ENCODE assay signal across 1 cellular context in genomic region chr17:28318759-28319660, GRCh38.
TF ChIP-seq lines count a peak whose summit lies in the region.

Gene TMEM97 (plus strand): TSS chr17:28319200. CDS start chr17:28319240, 40 bp downstream.

TF ChIP-seq in GM12878, 131 proteins besides CTCF, POLR2A, EP300 and RAD21 (continued from another document and continues in another):
- peak; percentile 67; the same call in 1 of the 2 replicates for TF ChIP-seq NBN (IDR thresholded peaks at IDR 0.05)
- TF ChIP-seq TAF1 (IDR thresholded peaks at IDR 0.05; ENCODE audit: borderline replicate concordance, low read depth, low read length): peak; percentile 58; the same call in 1 of the 2 replicates
- TF ChIP-seq KAT2A (conservative IDR thresholded peaks at IDR 0.05; ENCODE audit: control insufficient read depth, low read depth, low read length): no peak
- TF ChIP-seq MTA2 (IDR thresholded peaks at IDR 0.05; ENCODE audit: low read depth): no peak
- no peak for TF ChIP-seq CHD4 (IDR thresholded peaks at IDR 0.05)
- TF ChIP-seq ASH2L (IDR thresholded peaks at IDR 0.05; ENCODE audit: borderline replicate concordance, low read depth): no peak
- peak; percentile 75 for TF ChIP-seq E2F4 (IDR thresholded peaks at IDR 0.05; ENCODE audit: low read depth, low read length)
- no peak for TF ChIP-seq SMAD1 (IDR thresholded peaks at IDR 0.05; ENCODE audit: low read depth, partially characterized antibody)
- TF ChIP-seq, protein P1, sequence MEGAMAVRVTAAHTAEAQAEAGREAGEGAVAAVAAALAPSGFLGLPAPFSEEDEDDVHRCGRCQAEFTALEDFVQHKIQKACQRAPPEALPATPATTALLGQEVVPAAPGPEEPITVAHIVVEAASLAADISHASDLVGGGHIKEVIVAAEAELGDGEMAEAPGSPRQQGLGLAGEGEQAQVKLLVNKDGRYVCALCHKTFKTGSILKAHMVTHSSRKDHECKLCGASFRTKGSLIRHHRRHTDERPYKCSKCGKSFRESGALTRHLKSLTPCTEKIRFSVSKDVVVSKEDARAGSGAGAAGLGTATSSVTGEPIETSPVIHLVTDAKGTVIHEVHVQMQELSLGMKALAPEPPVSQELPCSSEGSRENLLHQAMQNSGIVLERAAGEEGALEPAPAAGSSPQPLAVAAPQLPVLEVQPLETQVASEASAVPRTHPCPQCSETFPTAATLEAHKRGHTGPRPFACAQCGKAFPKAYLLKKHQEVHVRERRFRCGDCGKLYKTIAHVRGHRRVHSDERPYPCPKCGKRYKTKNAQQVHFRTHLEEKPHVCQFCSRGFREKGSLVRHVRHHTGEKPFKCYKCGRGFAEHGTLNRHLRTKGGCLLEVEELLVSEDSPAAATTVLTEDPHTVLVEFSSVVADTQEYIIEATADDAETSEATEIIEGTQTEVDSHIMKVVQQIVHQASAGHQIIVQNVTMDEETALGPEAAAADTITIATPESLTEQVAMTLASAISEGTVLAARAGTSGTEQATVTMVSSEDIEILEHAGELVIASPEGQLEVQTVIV (IDR thresholded peaks at IDR 0.05; ENCODE audit: borderline replicate concordance, partially characterized antibody): no peak
- no peak for TF ChIP-seq FOXK2 (IDR thresholded peaks at IDR 0.05)
- TF ChIP-seq, protein P2, sequence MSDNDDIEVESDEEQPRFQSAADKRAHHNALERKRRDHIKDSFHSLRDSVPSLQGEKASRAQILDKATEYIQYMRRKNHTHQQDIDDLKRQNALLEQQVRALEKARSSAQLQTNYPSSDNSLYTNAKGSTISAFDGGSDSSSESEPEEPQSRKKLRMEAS (IDR thresholded peaks at IDR 0.05; ENCODE audit: low read depth, low read length): peak; percentile 86
- TF ChIP-seq SIX5 (IDR thresholded peaks at IDR 0.05; ENCODE audit: low read depth, low read length, severe bottlenecking): no peak
- TF ChIP-seq, protein P3, sequence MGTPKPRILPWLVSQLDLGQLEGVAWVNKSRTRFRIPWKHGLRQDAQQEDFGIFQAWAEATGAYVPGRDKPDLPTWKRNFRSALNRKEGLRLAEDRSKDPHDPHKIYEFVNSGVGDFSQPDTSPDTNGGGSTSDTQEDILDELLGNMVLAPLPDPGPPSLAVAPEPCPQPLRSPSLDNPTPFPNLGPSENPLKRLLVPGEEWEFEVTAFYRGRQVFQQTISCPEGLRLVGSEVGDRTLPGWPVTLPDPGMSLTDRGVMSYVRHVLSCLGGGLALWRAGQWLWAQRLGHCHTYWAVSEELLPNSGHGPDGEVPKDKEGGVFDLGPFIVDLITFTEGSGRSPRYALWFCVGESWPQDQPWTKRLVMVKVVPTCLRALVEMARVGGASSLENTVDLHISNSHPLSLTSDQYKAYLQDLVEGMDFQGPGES (IDR thresholded peaks at IDR 0.05): peak; percentile 73; the same call in 1 of the 2 replicates
- peak; percentile 91 for TF ChIP-seq CREB1 (IDR thresholded peaks at IDR 0.05; ENCODE audit: low read depth)
- TF ChIP-seq MYC (IDR thresholded peaks at IDR 0.05; ENCODE audit: insufficient read depth, insufficient read length, insufficient replicate concordance, low read length, severe bottlenecking): peak; percentile 20
- peak; percentile 18; the same call in 1 of the 2 replicates for TF ChIP-seq ZNF384 (IDR thresholded peaks at IDR 0.05; ENCODE audit: borderline replicate concordance, low read depth, low read length)
- TF ChIP-seq MTA3 (IDR thresholded peaks at IDR 0.05; ENCODE audit: borderline replicate concordance, low read length): no peak
- peak; percentile 90 for TF ChIP-seq RUNX3 (IDR thresholded peaks at IDR 0.05; ENCODE audit: low read length)
- TF ChIP-seq, protein P4, sequence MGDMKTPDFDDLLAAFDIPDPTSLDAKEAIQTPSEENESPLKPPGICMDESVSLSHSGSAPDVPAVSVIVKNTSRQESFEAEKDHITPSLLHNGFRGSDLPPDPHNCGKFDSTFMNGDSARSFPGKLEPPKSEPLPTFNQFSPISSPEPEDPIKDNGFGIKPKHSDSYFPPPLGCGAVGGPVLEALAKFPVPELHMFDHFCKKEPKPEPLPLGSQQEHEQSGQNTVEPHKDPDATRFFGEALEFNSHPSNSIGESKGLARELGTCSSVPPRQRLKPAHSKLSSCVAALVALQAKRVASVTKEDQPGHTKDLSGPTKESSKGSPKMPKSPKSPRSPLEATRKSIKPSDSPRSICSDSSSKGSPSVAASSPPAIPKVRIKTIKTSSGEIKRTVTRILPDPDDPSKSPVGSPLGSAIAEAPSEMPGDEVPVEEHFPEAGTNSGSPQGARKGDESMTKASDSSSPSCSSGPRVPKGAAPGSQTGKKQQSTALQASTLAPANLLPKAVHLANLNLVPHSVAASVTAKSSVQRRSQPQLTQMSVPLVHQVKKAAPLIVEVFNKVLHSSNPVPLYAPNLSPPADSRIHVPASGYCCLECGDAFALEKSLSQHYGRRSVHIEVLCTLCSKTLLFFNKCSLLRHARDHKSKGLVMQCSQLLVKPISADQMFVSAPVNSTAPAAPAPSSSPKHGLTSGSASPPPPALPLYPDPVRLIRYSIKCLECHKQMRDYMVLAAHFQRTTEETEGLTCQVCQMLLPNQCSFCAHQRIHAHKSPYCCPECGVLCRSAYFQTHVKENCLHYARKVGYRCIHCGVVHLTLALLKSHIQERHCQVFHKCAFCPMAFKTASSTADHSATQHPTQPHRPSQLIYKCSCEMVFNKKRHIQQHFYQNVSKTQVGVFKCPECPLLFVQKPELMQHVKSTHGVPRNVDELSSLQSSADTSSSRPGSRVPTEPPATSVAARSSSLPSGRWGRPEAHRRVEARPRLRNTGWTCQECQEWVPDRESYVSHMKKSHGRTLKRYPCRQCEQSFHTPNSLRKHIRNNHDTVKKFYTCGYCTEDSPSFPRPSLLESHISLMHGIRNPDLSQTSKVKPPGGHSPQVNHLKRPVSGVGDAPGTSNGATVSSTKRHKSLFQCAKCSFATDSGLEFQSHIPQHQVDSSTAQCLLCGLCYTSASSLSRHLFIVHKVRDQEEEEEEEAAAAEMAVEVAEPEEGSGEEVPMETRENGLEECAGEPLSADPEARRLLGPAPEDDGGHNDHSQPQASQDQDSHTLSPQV (IDR thresholded peaks at IDR 0.05): no peak
- peak; percentile 85 for TF ChIP-seq CREM (IDR thresholded peaks at IDR 0.05; ENCODE audit: low read depth)
- TF ChIP-seq ZNF274 (IDR thresholded peaks at IDR 0.05; ENCODE audit: insufficient read depth, insufficient read length): no peak
- TF ChIP-seq MLLT1 (IDR thresholded peaks at IDR 0.05): peak; percentile 71; the same call in 1 of the 2 replicates
- no peak for TF ChIP-seq CHD1 (IDR thresholded peaks at IDR 0.05; ENCODE audit: low read depth, low read length)
- peak; percentile 96 for TF ChIP-seq SP1 (IDR thresholded peaks at IDR 0.05; ENCODE audit: low read depth, low read length)
- no peak for TF ChIP-seq EZH2 (IDR thresholded peaks at IDR 0.05; ENCODE audit: borderline replicate concordance, control insufficient read depth, low read depth, low read length)
- no peak for TF ChIP-seq PRDM15 (CRISPR knock-in tag; IDR thresholded peaks at IDR 0.05)
- TF ChIP-seq, protein P5, sequence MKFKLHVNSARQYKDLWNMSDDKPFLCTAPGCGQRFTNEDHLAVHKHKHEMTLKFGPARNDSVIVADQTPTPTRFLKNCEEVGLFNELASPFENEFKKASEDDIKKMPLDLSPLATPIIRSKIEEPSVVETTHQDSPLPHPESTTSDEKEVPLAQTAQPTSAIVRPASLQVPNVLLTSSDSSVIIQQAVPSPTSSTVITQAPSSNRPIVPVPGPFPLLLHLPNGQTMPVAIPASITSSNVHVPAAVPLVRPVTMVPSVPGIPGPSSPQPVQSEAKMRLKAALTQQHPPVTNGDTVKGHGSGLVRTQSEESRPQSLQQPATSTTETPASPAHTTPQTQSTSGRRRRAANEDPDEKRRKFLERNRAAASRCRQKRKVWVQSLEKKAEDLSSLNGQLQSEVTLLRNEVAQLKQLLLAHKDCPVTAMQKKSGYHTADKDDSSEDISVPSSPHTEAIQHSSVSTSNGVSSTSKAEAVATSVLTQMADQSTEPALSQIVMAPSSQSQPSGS (IDR thresholded peaks at IDR 0.05; ENCODE audit: low read length): no peak
- TF ChIP-seq NR2C1 (IDR thresholded peaks at IDR 0.05): no peak
- TF ChIP-seq POLR2AphosphoS5 (IDR thresholded peaks at IDR 0.05; ENCODE audit: low read length): peak; percentile 72; the same call in 1 of the 2 replicates
- TF ChIP-seq BCL11A (IDR thresholded peaks at IDR 0.05; ENCODE audit: low read depth, low read length): no peak
- TF ChIP-seq CEBPB (IDR thresholded peaks at IDR 0.05; ENCODE audit: borderline replicate concordance in 1 of 2, low read depth in 2 of 2, low read length in 2 of 2): no peak
- TF ChIP-seq SREBF1 (IDR thresholded peaks at IDR 0.05; ENCODE audit: low read length): no peak
- peak; percentile 80 for TF ChIP-seq CHD2 (IDR thresholded peaks at IDR 0.05; ENCODE audit: borderline replicate concordance, low read depth, low read length)
- TF ChIP-seq, protein P6, sequence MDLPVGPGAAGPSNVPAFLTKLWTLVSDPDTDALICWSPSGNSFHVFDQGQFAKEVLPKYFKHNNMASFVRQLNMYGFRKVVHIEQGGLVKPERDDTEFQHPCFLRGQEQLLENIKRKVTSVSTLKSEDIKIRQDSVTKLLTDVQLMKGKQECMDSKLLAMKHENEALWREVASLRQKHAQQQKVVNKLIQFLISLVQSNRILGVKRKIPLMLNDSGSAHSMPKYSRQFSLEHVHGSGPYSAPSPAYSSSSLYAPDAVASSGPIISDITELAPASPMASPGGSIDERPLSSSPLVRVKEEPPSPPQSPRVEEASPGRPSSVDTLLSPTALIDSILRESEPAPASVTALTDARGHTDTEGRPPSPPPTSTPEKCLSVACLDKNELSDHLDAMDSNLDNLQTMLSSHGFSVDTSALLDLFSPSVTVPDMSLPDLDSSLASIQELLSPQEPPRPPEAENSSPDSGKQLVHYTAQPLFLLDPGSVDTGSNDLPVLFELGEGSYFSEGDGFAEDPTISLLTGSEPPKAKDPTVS (IDR thresholded peaks at IDR 0.05; ENCODE audit: low read depth, low read length): no peak
- no peak for TF ChIP-seq ETV6 (conservative IDR thresholded peaks at IDR 0.05 in 1 of 2, IDR thresholded peaks at IDR 0.05 in 1 of 2; ENCODE audit: borderline replicate concordance in 1 of 2, low read depth in 1 of 2)
- peak; percentile 96 for TF ChIP-seq MXI1 (IDR thresholded peaks at IDR 0.05; ENCODE audit: low read depth, low read length)
- no peak for TF ChIP-seq MEF2A (IDR thresholded peaks at IDR 0.05; ENCODE audit: insufficient read depth, low read depth, low read length)
- no peak for TF ChIP-seq STAT1 (conservative IDR thresholded peaks at IDR 0.05)
- peak; percentile 62 for TF ChIP-seq RELB (IDR thresholded peaks at IDR 0.05; ENCODE audit: low read depth)
- TF ChIP-seq IKZF1 (conservative IDR thresholded peaks at IDR 0.05): peak; percentile 60
- no peak for TF ChIP-seq JUNB (IDR thresholded peaks at IDR 0.05)
- no peak for TF ChIP-seq IKZF2 (IDR thresholded peaks at IDR 0.05)
- peak; percentile 66; the same call in 1 of the 2 replicates for TF ChIP-seq CBFB (IDR thresholded peaks at IDR 0.05; ENCODE audit: low read depth)
- no peak for TF ChIP-seq EGR1 (IDR thresholded peaks at IDR 0.05; ENCODE audit: borderline replicate concordance in 1 of 2, low read depth in 2 of 2, low read length in 2 of 2)
- no peak for TF ChIP-seq RELA (IDR thresholded peaks at IDR 0.05; ENCODE audit: borderline replicate concordance, partially characterized antibody)
